In genomic region chr5:33824516-33825195, GRCh38 we compare ENCODE assay signal across 9 cellular contexts.
DNase-seq lines count a peak whose midpoint lies in the region; ATAC-seq, FAIRE-seq and TF ChIP-seq lines count a peak whose summit lies in the region.
"Had no signal": no experiment of that assay in that cellular context is flagged by ENCODE, and none has a peak within 500 bp of the region (broad histone marks: within the 10 kb centered on the region; RNA-seq: fewer than 3 reads in every experiment).

No MANE protein-coding gene starts in this region.

- H2AFZ ChIP-seq in K562 (ENCODE audit: low read depth, low read length): no peak overlapping the region

- H3K9me1 ChIP-seq in K562 (ENCODE audit: control insufficient read depth, insufficient read depth, low read length): no peaks in the 10 kb centered on the region

- H3K9me3 ChIP-seq in K562 (replicated peaks; ENCODE audit: control insufficient read depth, insufficient read depth, low read depth, low read length): no peaks in the 10 kb centered on the region
- no peaks in the 10 kb centered on the region for H3K9me3 ChIP-seq in upper lobe of right lung
- no peaks in the 10 kb centered on the region for H3K9me3 ChIP-seq in BE2C

- DNase-seq in K562 (ENCODE audit: extremely low read depth in 1 of 4, low spot score in 3 of 4) (no peak), upper lobe of right lung (no peak), BE2C (no peak), SW480 (ENCODE audit: low spot score) (no peak)
- DNase-seq in stimulated activated naive CD4-positive, alpha-beta T cell (lab: John Stamatoyannopoulos, UW): no peak
- DNase-seq: activated CD4-positive, alpha-beta T cell treated with anti-CD3 and anti-CD28 coated beads, Interleukin-2, amount 10 ng/mL, durations not matched to agents 24 days and 14 days had no signal

- POLR2A ChIA-PET in K562 (lab: Yijun Ruan, JAX): no interaction called here

- H3K4me1 ChIP-seq in K562 (replicated peaks in 1 of 2; ENCODE audit: control insufficient read depth in 2 of 2, insufficient read depth in 2 of 2, low read length in 2 of 2): no peaks in the 10 kb centered on the region
- no peaks in the 10 kb centered on the region for H3K4me1 ChIP-seq in upper lobe of right lung
- H3K4me1 ChIP-seq in BE2C: no peaks in the 10 kb centered on the region

- in situ Hi-C loops in K562 (cut with MboI): no loop called here

- TF ChIP-seq POLR2A in K562 (conservative IDR thresholded peaks at IDR 0.05): no peak

- CTCF ChIA-PET in K562 (lab: Yijun Ruan, JAX; ENCODE audit: low intra/inter-chr PET ratio): no interaction called here

- intact Hi-C loops in K562 (cut with micrococcal nuclease): no loop called here
- intact Hi-C loops in upper lobe of right lung (cut with DNase I): no loop called here

- H3K27me3 ChIP-seq in K562 (ENCODE audit: control insufficient read depth in 2 of 2, insufficient read depth in 2 of 2, low read length in 2 of 2) (no peaks in the 10 kb centered on the region), upper lobe of right lung (no peaks in the 10 kb centered on the region), BE2C (peaks cover 15% of the 10 kb centered on the region; the same call in 1 of the 2 replicates)

- H3K79me2 ChIP-seq in K562 (ENCODE audit: control insufficient read depth, insufficient read depth, low read length): no peaks in the 10 kb centered on the region

- FAIRE-seq in K562 (lab: Jason Lieb, UNC): no peak
- FAIRE-seq: H1 had no signal

- H3K4me2 ChIP-seq in K562 (ENCODE audit: insufficient read depth, low read length): no peak overlapping the region

- H3K27ac ChIP-seq in K562 (ENCODE audit: extremely low read depth, low read depth, low read length): no peak overlapping the region
- no peak overlapping the region for H3K27ac ChIP-seq in upper lobe of right lung

- no peaks in the 10 kb centered on the region for H4K20me1 ChIP-seq in K562 (replicated peaks; ENCODE audit: control insufficient read depth, insufficient read depth, low read length)

- WGBS in K562 (ENCODE audit: insufficient coverage, low coverage, missing lambda C conversion rate): 2% methylated on average over 4 of the region's 4 CpGs

- TF ChIP-seq RAD21 in K562 (CRISPR knock-in tag; conservative IDR thresholded peaks at IDR 0.05 in 1 of 2, IDR thresholded peaks at IDR 0.05 in 1 of 2): no peak

- H3K4me3 ChIP-seq in K562 (no peak overlapping the region), upper lobe of right lung (no peak overlapping the region), BE2C (ENCODE audit: low read depth, low read length) (no peak overlapping the region)

- BruUV-seq in K562 (replicated peaks; lab: Mats Ljungman, UMichigan): no TSS peak

- TF ChIP-seq EP300 in K562 (IDR thresholded peaks at IDR 0.05; ENCODE audit: low read length): no peak

- no peak overlapping the region for H3K9ac ChIP-seq in K562 (ENCODE audit: insufficient read depth in 1 of 2, low read depth in 2 of 2, low read length in 2 of 2)

- TF ChIP-seq CTCF in K562 (IDR thresholded peaks at IDR 0.05 in 2 of 3, conservative IDR thresholded peaks at IDR 0.05 in 1 of 3; ENCODE audit: insufficient read depth in 2 of 3, low read depth in 1 of 3, low read length in 3 of 3) (no peak), upper lobe of right lung (IDR thresholded peaks at IDR 0.05) (no peak), BE2C (IDR thresholded peaks at IDR 0.05; ENCODE audit: low read depth, low read length) (no peak)

- ATAC-seq in GM19328 (IDR thresholded peaks at IDR 0.05; ENCODE audit: unreplicated experiment) (peak; percentile 81), HG03103 (IDR thresholded peaks at IDR 0.05; ENCODE audit: low read depth, unreplicated experiment) (peak; percentile 80), K562 (no peak; the same call in 2 of the 3 replicates), upper lobe of right lung (peak; percentile 57)

- H3K36me3 ChIP-seq in K562 (ENCODE audit: control insufficient read depth, insufficient read depth, low read length) (no peaks in the 10 kb centered on the region), upper lobe of right lung (no peaks in the 10 kb centered on the region), BE2C (no peaks in the 10 kb centered on the region)

TF ChIP-seq in K562, 482 proteins besides CTCF, POLR2A, EP300 and RAD21:
- TF ChIP-seq ZNF347 (CRISPR knock-in tag; IDR thresholded peaks at IDR 0.05; ENCODE audit: low read depth) (no peak), SPI1 (IDR thresholded peaks at IDR 0.05; ENCODE audit: borderline replicate concordance, low read depth, low read length) (peak; percentile 66; the same call in 1 of the 2 replicates)
